Comparison of ENCODE assay signal across 22 cellular contexts in genomic region chr16:85979605-85980004, GRCh38.
A peak's percentile ranks its signal among the peaks of the same experiment; 100 is the strongest.
DNase-seq lines count a peak whose midpoint lies in the region; ATAC-seq and TF ChIP-seq lines count a peak whose summit lies in the region.
"Had no signal": no experiment of that assay in that cellular context is flagged by ENCODE, and none has a peak within 500 bp of the region (broad histone marks: within the 10 kb centered on the region; RNA-seq: fewer than 3 reads in every experiment).

No MANE protein-coding gene starts in this region.

- no peak for ATAC-seq in Right ventricle myocardium inferior
- ATAC-seq in stimulated activated effector memory CD8-positive, alpha-beta T cell treated with anti-CD3 and anti-CD28 coated beads, Interleukin-12 subunit alpha, Interleukin-12 subunit beta, amount 100 ng/mL, for 72 hours, result peak; percentile 31
- ATAC-seq in GM21447 (IDR thresholded peaks at IDR 0.05; ENCODE audit: unreplicated experiment), result no peak
- no peak for ATAC-seq in GM21737 (IDR thresholded peaks at IDR 0.05; ENCODE audit: unreplicated experiment)
- no peak for ATAC-seq in GM21423 (IDR thresholded peaks at IDR 0.05; ENCODE audit: unreplicated experiment)
- ATAC-seq: activated CD8-positive, alpha-beta memory T cell treated with anti-CD3 and anti-CD28 coated beads, Interleukin-2, amount 10 ng/mL, durations not matched to agents 7 days and 5 days; heart left ventricle; lower lobe of right lung; naive thymus-derived CD8-positive, alpha-beta T cell; T-helper 17 cell had no signal

- no peaks in the 10 kb centered on the region for H3K79me2 ChIP-seq in OCI-LY3 (ENCODE audit: low read length)

- DNase-seq in Right ventricle myocardium inferior (ENCODE audit: missing footprints) (peak; percentile 45), right atrium auricular region (ENCODE audit: low spot score) (no peak)
- no peak for DNase-seq in stimulated activated effector memory CD8-positive, alpha-beta T cell treated with anti-CD3 and anti-CD28 coated beads, Interleukin-12 subunit alpha, Interleukin-12 subunit beta, amount 100 ng/mL, for 72 hours (ENCODE audit: low spot score in 2 of 2)
- DNase-seq: activated B cell treated with CpG ODN at 0.5 μM for 24 hours; activated CD8-positive, alpha-beta memory T cell treated with anti-CD3 and anti-CD28 coated beads, Interleukin-2, amount 10 ng/mL, durations not matched to agents 7 days and 5 days; activated gamma-delta T cell; aorta; cerebellar nuclear complex; lower lobe of right lung; MG63; naive thymus-derived CD8-positive, alpha-beta T cell; NCI-H2029; stimulated activated CD4-positive, alpha-beta T cell treated with anti-CD3 and anti-CD28 coated beads, Interleukin-4, amount 100 ng/mL, for 4 hours; stimulated activated CD8-positive, alpha-beta memory T cell treated with anti-CD3 and anti-CD28 coated beads, Interleukin-4, amount 100 ng/mL, for 48 hours; T-helper 17 cell had no signal

- H3K36me3 Mint-ChIP-seq in stimulated activated effector memory CD8-positive, alpha-beta T cell treated with anti-CD3 and anti-CD28 coated beads, Interleukin-12 subunit alpha, Interleukin-12 subunit beta, amount 100 ng/mL, for 72 hours, result no peaks in the 10 kb centered on the region
- H3K36me3 Mint-ChIP-seq: activated CD8-positive, alpha-beta memory T cell treated with anti-CD3 and anti-CD28 coated beads, Interleukin-2, amount 10 ng/mL, durations not matched to agents 7 days and 5 days; naive thymus-derived CD8-positive, alpha-beta T cell had no signal

- H3K4me1 ChIP-seq in right atrium auricular region (no peaks in the 10 kb centered on the region), OCI-LY3 (ENCODE audit: low read length) (peaks cover 17% of the 10 kb centered on the region; the same call in 1 of the 2 replicates)

- H3K27me3 ChIP-seq in right atrium auricular region, result no peaks in the 10 kb centered on the region
- peaks cover 25% of the 10 kb centered on the region for H3K27me3 ChIP-seq in OCI-LY3 (ENCODE audit: low read depth, low read length)

- H3K4me2 ChIP-seq in OCI-LY3 (ENCODE audit: low read length), result peak overlapping the region; percentile 36; the same call in 1 of the 2 replicates

- H3K4me3 Mint-ChIP-seq in stimulated activated effector memory CD8-positive, alpha-beta T cell treated with anti-CD3 and anti-CD28 coated beads, Interleukin-12 subunit alpha, Interleukin-12 subunit beta, amount 100 ng/mL, for 72 hours, result no peak overlapping the region
- H3K4me3 Mint-ChIP-seq: activated B cell treated with CpG ODN at 0.5 μM for 24 hours; activated CD8-positive, alpha-beta memory T cell treated with anti-CD3 and anti-CD28 coated beads, Interleukin-2, amount 10 ng/mL, durations not matched to agents 7 days and 5 days; naive thymus-derived CD8-positive, alpha-beta T cell; T-helper 17 cell had no signal

- intact Hi-C loops in Right ventricle myocardium inferior (cut with DNase I), result no loop called here

- H3K4me3 ChIP-seq in right atrium auricular region (no peak overlapping the region), GM12875 (ENCODE audit: low read depth, low read length) (no peak overlapping the region), OCI-LY3 (ENCODE audit: low read length) (no peak overlapping the region; the same call in 1 of the 2 replicates)
- H3K4me3 ChIP-seq: heart left ventricle, lower lobe of right lung, MG63, thoracic aorta had no signal

- H3K9ac ChIP-seq in OCI-LY3 (ENCODE audit: low read length), result no peak overlapping the region

- no peak overlapping the region for H2AFZ ChIP-seq in OCI-LY3 (ENCODE audit: low read depth, low read length)

- H3K9me3 Mint-ChIP-seq in stimulated activated effector memory CD8-positive, alpha-beta T cell treated with anti-CD3 and anti-CD28 coated beads, Interleukin-12 subunit alpha, Interleukin-12 subunit beta, amount 100 ng/mL, for 72 hours, result no peaks in the 10 kb centered on the region
- H3K9me3 Mint-ChIP-seq: activated B cell treated with CpG ODN at 0.5 μM for 24 hours; naive thymus-derived CD8-positive, alpha-beta T cell had no signal

- H3K27ac ChIP-seq in right atrium auricular region (no peak overlapping the region), OCI-LY3 (ENCODE audit: low read length) (no peak overlapping the region)
- H3K27ac ChIP-seq: lower lobe of right lung, thoracic aorta had no signal

- no peaks in the 10 kb centered on the region for H3K9me3 ChIP-seq in right atrium auricular region
- no peaks in the 10 kb centered on the region for H3K9me3 ChIP-seq in OCI-LY3 (ENCODE audit: insufficient read depth, low read length)
- H3K9me3 ChIP-seq: heart left ventricle, lower lobe of right lung, MG63, thoracic aorta had no signal

- H3K36me3 ChIP-seq in right atrium auricular region (no peaks in the 10 kb centered on the region), OCI-LY3 (replicated peaks; ENCODE audit: low read depth, low read length) (no peaks in the 10 kb centered on the region)
- H3K36me3 ChIP-seq: heart left ventricle, lower lobe of right lung, MG63, thoracic aorta had no signal

- TF ChIP-seq CTCF in right atrium auricular region (IDR thresholded peaks at IDR 0.05) (no peak), GM12875 (IDR thresholded peaks at IDR 0.05; ENCODE audit: borderline replicate concordance, insufficient read depth, low read depth, low read length) (0 out of 2 replicates have a peak, but pooled peaks have one; percentile 42), OCI-LY3 (IDR thresholded peaks at IDR 0.05; ENCODE audit: low read depth, low read length) (peak; percentile 54)

- no peak overlapping the region for H3K27ac Mint-ChIP-seq in stimulated activated effector memory CD8-positive, alpha-beta T cell treated with anti-CD3 and anti-CD28 coated beads, Interleukin-12 subunit alpha, Interleukin-12 subunit beta, amount 100 ng/mL, for 72 hours
- H3K27ac Mint-ChIP-seq: activated B cell treated with CpG ODN at 0.5 μM for 24 hours; activated CD8-positive, alpha-beta memory T cell treated with anti-CD3 and anti-CD28 coated beads, Interleukin-2, amount 10 ng/mL, durations not matched to agents 7 days and 5 days; T-helper 17 cell had no signal

- peaks cover 19% of the 10 kb centered on the region for H3K4me1 Mint-ChIP-seq in stimulated activated effector memory CD8-positive, alpha-beta T cell treated with anti-CD3 and anti-CD28 coated beads, Interleukin-12 subunit alpha, Interleukin-12 subunit beta, amount 100 ng/mL, for 72 hours
- H3K4me1 Mint-ChIP-seq: activated CD8-positive, alpha-beta memory T cell treated with anti-CD3 and anti-CD28 coated beads, Interleukin-2, amount 10 ng/mL, durations not matched to agents 7 days and 5 days had no signal

- no peaks in the 10 kb centered on the region for H4K20me1 ChIP-seq in OCI-LY3 (ENCODE audit: insufficient read depth, low read length)

Comparison
In these comparisons a context has a peak if more than half of its experiments do, and no peak if none do; other contexts are left out.
1. CTCF ChIP-seq: peak in GM12875 (single experiment) and OCI-LY3 (single experiment); none in right atrium auricular region (0 of 2).